Comparison of ENCODE assay signal across 24 cellular contexts in genomic region chr1:218611916-218612580, GRCh38.
"Had no signal": no experiment of that assay in that cellular context is flagged by ENCODE, and none has a peak within 500 bp of the region (broad histone marks: within the 10 kb centered on the region; RNA-seq: fewer than 3 reads in every experiment).

No MANE protein-coding gene starts in this region.

- H3K4me1 ChIP-seq: gastroesophageal sphincter, heart left ventricle, left lung, testis, vagina had no signal

- H3K4me1 Mint-ChIP-seq: activated naive CD8-positive, alpha-beta T cell treated with anti-CD3 and anti-CD28 coated beads, Interleukin-2, amount 10 ng/mL, durations not matched to agents 7 days and 5 days; naive thymus-derived CD4-positive, alpha-beta T cell; neural crest cell had no signal

- DNase-seq: activated CD4-positive, alpha-beta memory T cell treated with anti-CD3 and anti-CD28 coated beads for 36 hours; activated CD4-positive, alpha-beta T cell treated with anti-CD3 and anti-CD28 coated beads for 48 hours; activated CD4-positive, CD25-positive, alpha-beta regulatory T cell; activated effector memory CD4-positive, alpha-beta T cell treated with Interleukin-2 at 50 U/mL for 16 hours; activated naive CD4-positive, alpha-beta T cell treated with anti-CD3 and anti-CD28 coated beads for 36 hours; activated naive CD8-positive, alpha-beta T cell treated with anti-CD3 and anti-CD28 coated beads, Interleukin-2, amount 10 ng/mL, durations not matched to agents 7 days and 5 days; activated T-cell treated with anti-CD3 and anti-CD28 coated beads, Interleukin-2, amount 50 U/mL, for 72 hours; amniotic stem cell; cerebellar nuclear complex; heart left ventricle; left lung; naive thymus-derived CD4-positive, alpha-beta T cell; retina; stimulated activated CD4-positive, alpha-beta T cell treated with anti-CD3 and anti-CD28 coated beads, Interleukin-2, amount 100 ng/mL, for 48 hours; stimulated activated CD8-positive, alpha-beta memory T cell treated with anti-CD3 and anti-CD28 coated beads, Interleukin-4, amount 100 ng/mL, for 48 hours; stimulated activated naive CD4-positive, alpha-beta T cell; testis; trophoblast cell had no signal

- FAIRE-seq: islet of Langerhans had no signal

- H3K27ac ChIP-seq: coronary artery, gastroesophageal sphincter, heart left ventricle, left lung, testis, vagina had no signal

- H3K27me3 Mint-ChIP-seq: activated CD4-positive, alpha-beta memory T cell treated with anti-CD3 and anti-CD28 coated beads for 36 hours; naive thymus-derived CD4-positive, alpha-beta T cell had no signal

- H3K9me3 ChIP-seq: testis, vagina had no signal

- H3K36me3 Mint-ChIP-seq: activated CD4-positive, alpha-beta memory T cell treated with anti-CD3 and anti-CD28 coated beads for 36 hours; activated naive CD8-positive, alpha-beta T cell treated with anti-CD3 and anti-CD28 coated beads, Interleukin-2, amount 10 ng/mL, durations not matched to agents 7 days and 5 days had no signal

- H3K4me3 ChIP-seq: coronary artery, gastroesophageal sphincter, heart left ventricle, left lung, lung, testis, vagina had no signal

- H3K27ac Mint-ChIP-seq: activated CD4-positive, alpha-beta memory T cell treated with anti-CD3 and anti-CD28 coated beads for 36 hours; activated naive CD4-positive, alpha-beta T cell treated with anti-CD3 and anti-CD28 coated beads for 36 hours; activated naive CD8-positive, alpha-beta T cell treated with anti-CD3 and anti-CD28 coated beads, Interleukin-2, amount 10 ng/mL, durations not matched to agents 7 days and 5 days; activated T-cell treated with anti-CD3 and anti-CD28 coated beads, Interleukin-2, amount 50 U/mL, for 72 hours had no signal

- H3K27me3 ChIP-seq: gastroesophageal sphincter, heart left ventricle, left lung, testis, vagina had no signal

- H3K4me3 Mint-ChIP-seq: activated CD4-positive, alpha-beta memory T cell treated with anti-CD3 and anti-CD28 coated beads for 36 hours; activated naive CD4-positive, alpha-beta T cell treated with anti-CD3 and anti-CD28 coated beads for 36 hours; activated naive CD8-positive, alpha-beta T cell treated with anti-CD3 and anti-CD28 coated beads, Interleukin-2, amount 10 ng/mL, durations not matched to agents 7 days and 5 days; activated T-cell treated with anti-CD3 and anti-CD28 coated beads, Interleukin-2, amount 50 U/mL, for 72 hours; naive thymus-derived CD4-positive, alpha-beta T cell; neural crest cell had no signal

- ATAC-seq: activated T-cell treated with anti-CD3 and anti-CD28 coated beads, Interleukin-2, amount 50 U/mL, for 72 hours; gastroesophageal sphincter; heart left ventricle; left lung; naive thymus-derived CD4-positive, alpha-beta T cell had no signal

- H3K36me3 ChIP-seq: gastroesophageal sphincter, heart left ventricle, left lung, vagina had no signal
